ENCODE assay signal across 8 cellular contexts in genomic region chr6:85640806-85641205, GRCh38. TPM values are rescaled to one million over a fixed set of nuclear protein-coding genes. Genes with fewer than 3 reads are reported as not detected.
A peak's percentile ranks its signal among the peaks of the same experiment; 100 is the strongest.
DNase-seq lines count a peak whose midpoint lies in the region; ATAC-seq, FAIRE-seq and TF ChIP-seq lines count a peak whose summit lies in the region.

No MANE protein-coding gene starts in this region.

- peaks cover 36% of the 10 kb centered on the region for H3K36me3 ChIP-seq in CD4-positive, alpha-beta memory T cell (ENCODE audit: insufficient read depth, low read length)
- H3K36me3 ChIP-seq in Loucy (ENCODE audit: insufficient read depth, low read length) (peaks cover 53% of the 10 kb centered on the region), ectodermal cell (ENCODE audit: control insufficient read depth, insufficient read depth, low read length) (peaks cover 22% of the 10 kb centered on the region)

- no peak for DNase-seq in CD4-positive, alpha-beta memory T cell
- DNase-seq in nephron progenitor cell: no peak
- DNase-seq in HTR-8/SVneo (ENCODE audit: insufficient read length, low spot score): no peak
- no peak for DNase-seq in NCI-H1092 (lab: John Stamatoyannopoulos, UW)
- DNase-seq in NCI-H2196 (lab: John Stamatoyannopoulos, UW; ENCODE audit: unreplicated experiment): no peak

- H3K27ac ChIP-seq in CD4-positive, alpha-beta memory T cell (ENCODE audit: low read depth, low read length): peak overlapping the region; percentile 96
- no peak overlapping the region for H3K27ac ChIP-seq in ectodermal cell (ENCODE audit: insufficient read depth, low read depth, low read length, poor library complexity, severe bottlenecking)

- no peak overlapping the region for H3K4me3 ChIP-seq in CD4-positive, alpha-beta memory T cell (ENCODE audit: low read length in 2 of 2)
- H3K4me3 ChIP-seq in Loucy (ENCODE audit: low read length, poor library complexity, severe bottlenecking) (peak overlapping the region; percentile 97), ectodermal cell (ENCODE audit: insufficient read depth, low read depth, low read length) (peak overlapping the region; percentile 99)

- intact Hi-C loops in CD4-positive, alpha-beta memory T cell (cut with micrococcal nuclease): no loop called here

- peaks cover 51 to 81% (median 61%) of the 10 kb centered on the region in 4 donors for H3K4me1 Mint-ChIP-seq in CD4-positive, alpha-beta memory T cell
- peaks cover 67% of the 10 kb centered on the region for H3K4me1 Mint-ChIP-seq in nephron progenitor cell

- 76 to 77% methylated on average over 3 of the region's 3 CpGs for WGBS in ectodermal cell, 2 experiments

- H3K9ac ChIP-seq in Loucy (ENCODE audit: low read depth, low read length, poor library complexity, severe bottlenecking): peak overlapping the region; percentile 100

- ATAC-seq in GM18907 (IDR thresholded peaks at IDR 0.05; ENCODE audit: unreplicated experiment): no peak

- TF ChIP-seq CTCF in Loucy (conservative IDR thresholded peaks at IDR 0.05; ENCODE audit: low read length) (no peak), nephron progenitor cell (IDR thresholded peaks at IDR 0.05) (no peak)

- peaks cover 52% of the 10 kb centered on the region for H3K4me1 ChIP-seq in CD4-positive, alpha-beta memory T cell (ENCODE audit: insufficient read depth, low read length)
- H3K4me1 ChIP-seq in Loucy (ENCODE audit: insufficient read depth, low read length, poor library complexity, severe bottlenecking): peaks cover 42% of the 10 kb centered on the region
- H3K4me1 ChIP-seq in ectodermal cell (ENCODE audit: control insufficient read depth, insufficient read depth, low read length): peaks cover 22% of the 10 kb centered on the region

- peaks cover 0 to 2% of the 10 kb centered on the region in 2 donors for H3K27me3 Mint-ChIP-seq in CD4-positive, alpha-beta memory T cell
- no peaks in the 10 kb centered on the region for H3K27me3 Mint-ChIP-seq in nephron progenitor cell (ENCODE audit: low read depth, poor library complexity)

- CTCF ChIA-PET in CD4-positive, alpha-beta memory T cell (lab: Charles Lee; ENCODE audit: partially characterized antibody): interaction anchor here (1.1 to 9.4 kb wide), 5 partner anchors 29 to 50 kb away, joined by 3 to 129 read pairs (median 10); partner anchors contain the start of gene SNX14

- POLR2A ChIA-PET in CD4-positive, alpha-beta memory T cell (lab: Charles Lee; ENCODE audit: partially characterized antibody): interaction anchor here (1.1 to 14.8 kb wide), 6 partner anchors 9 to 46 kb away, joined by 4 to 1033 read pairs (median 20); partner anchors contain the start of gene SNX14

- peak overlapping the region; percentile 88 for H3K4me2 ChIP-seq in Loucy (ENCODE audit: low read depth, low read length, poor library complexity, severe bottlenecking)

- peak overlapping the region; percentile 15 to 99 (median 95) for H3K27ac Mint-ChIP-seq in CD4-positive, alpha-beta memory T cell
- peak overlapping the region; percentile 71 for H3K27ac Mint-ChIP-seq in nephron progenitor cell

- peaks cover 73% of the 10 kb centered on the region for H3K79me2 ChIP-seq in Loucy (ENCODE audit: insufficient read depth, low read length)

- no peaks in the 10 kb centered on the region for H3K27me3 ChIP-seq in CD4-positive, alpha-beta memory T cell (ENCODE audit: insufficient read depth, low read length)
- peaks cover 8% of the 10 kb centered on the region for H3K27me3 ChIP-seq in Loucy (ENCODE audit: insufficient read depth, low read length, poor library complexity, severe bottlenecking)
- no peaks in the 10 kb centered on the region for H3K27me3 ChIP-seq in ectodermal cell (ENCODE audit: control insufficient read depth, insufficient read depth, low read length, poor library complexity, severe bottlenecking)

- H3F3A ChIP-seq in Loucy (ENCODE audit: low read depth): no peaks in the 10 kb centered on the region

- no peaks in the 10 kb centered on the region for H3K9me2 ChIP-seq in Loucy (replicated peaks; ENCODE audit: low read depth, low read length)

- H3K4me3 Mint-ChIP-seq in CD4-positive, alpha-beta memory T cell: peak overlapping the region; percentile 91 to 98 (median 94)
- peak overlapping the region; percentile 100 for H3K4me3 Mint-ChIP-seq in nephron progenitor cell

- H3K9me3 Mint-ChIP-seq in CD4-positive, alpha-beta memory T cell: peaks cover 0 to 3% (median 0%) of the 10 kb centered on the region in 8 donors
- peaks cover 10% of the 10 kb centered on the region for H3K9me3 Mint-ChIP-seq in nephron progenitor cell

- no peaks in the 10 kb centered on the region for H3K9me3 ChIP-seq in CD4-positive, alpha-beta memory T cell (ENCODE audit: control insufficient read depth in 1 of 2, low read length in 2 of 2)
- H3K9me3 ChIP-seq in Loucy (ENCODE audit: insufficient read depth, low read depth, low read length): no peaks in the 10 kb centered on the region
- no peaks in the 10 kb centered on the region for H3K9me3 ChIP-seq in ectodermal cell (ENCODE audit: control insufficient read depth, low read length)

- H2AFZ ChIP-seq in Loucy (ENCODE audit: low read length): no peak overlapping the region

- H4K20me1 ChIP-seq in Loucy (ENCODE audit: insufficient read depth, low read length, poor library complexity, severe bottlenecking): peaks cover 67% of the 10 kb centered on the region

- FAIRE-seq in HTR-8/SVneo (lab: Jason Lieb, UNC): no peak

- peaks cover 47 to 67% of the 10 kb centered on the region in 2 donors for H3K36me3 Mint-ChIP-seq in CD4-positive, alpha-beta memory T cell
- H3K36me3 Mint-ChIP-seq in nephron progenitor cell (ENCODE audit: low read depth): peaks cover 64% of the 10 kb centered on the region

RNA-seq across cellular contexts. Expression of gene SYNCRIP, which starts 1.9 kb away (rescaled TPM):
- 10 to 100 TPM; 81.4 to 84.3 TPM for total RNA-seq in CD4-positive, alpha-beta memory T cell
- polyA plus RNA-seq in CD4-positive, alpha-beta memory T cell: 10 to 100 TPM; 52.1 to 94.1 TPM
- 178 TPM for polyA plus RNA-seq in ectodermal cell (2013, experiment 1 of 4)
- polyA plus RNA-seq in ectodermal cell (2013, experiment 2 of 4): 188 TPM
- 100 TPM for polyA plus RNA-seq in ectodermal cell (2013, experiment 3 of 4)
- 121 TPM for polyA plus RNA-seq in ectodermal cell (2013, experiment 4 of 4)

RNA-seq across cellular contexts. Expression of gene SNX14, which starts 47.1 kb away (rescaled TPM):
- 10 to 100 TPM; 63.0 to 70.3 TPM for total RNA-seq in CD4-positive, alpha-beta memory T cell
- 10 to 100 TPM; 42.6 to 58.7 TPM for polyA plus RNA-seq in CD4-positive, alpha-beta memory T cell
- 38.1 TPM for polyA plus RNA-seq in ectodermal cell (2013, experiment 1 of 4)
- polyA plus RNA-seq in ectodermal cell (2013, experiment 2 of 4): 47.6 TPM
- 40.0 TPM for polyA plus RNA-seq in ectodermal cell (2013, experiment 3 of 4)
- polyA plus RNA-seq in ectodermal cell (2013, experiment 4 of 4): 41.1 TPM

Comparison
In these comparisons a context has a peak if more than half of its experiments do, and no peak if none do; other contexts are left out.
1. H3K4me3 ChIP-seq: peak in Loucy (single experiment) and ectodermal cell (single experiment); none in CD4-positive, alpha-beta memory T cell (0 of 2).